Comparison of ENCODE assay signal across 8 cellular contexts in genomic region chr20:62500237-62500864, GRCh38. TPM values are rescaled to one million over a fixed set of nuclear protein-coding genes. Genes with fewer than 3 reads are reported as not detected.
DNase-seq lines count a peak whose midpoint lies in the region; ATAC-seq lines count a peak whose summit lies in the region.

No MANE protein-coding gene starts in this region.

- no peaks in the 10 kb centered on the region for H3K36me3 Mint-ChIP-seq in activated CD4-positive, alpha-beta T cell treated with anti-CD3 and anti-CD28 coated beads for 36 hours (ENCODE audit: low read depth)

- ATAC-seq in activated CD4-positive, alpha-beta T cell treated with anti-CD3 and anti-CD28 coated beads for 36 hours: peak; percentile 14

- intact Hi-C loops in activated CD4-positive, alpha-beta T cell treated with anti-CD3 and anti-CD28 coated beads for 36 hours (cut with DNase I, micrococcal nuclease): loop anchor here (1.0 to 5.0 kb wide), 10 partner anchors 117 to 508 kb away; partner anchors contain the start of genes ADRM1 (in 1 of the 2), MTG2 (in 1 of the 2), PSMA7 (in 1 of the 2) and SS18L1 (in 1 of the 2)

- POLR2A ChIA-PET in activated CD4-positive, alpha-beta T cell treated with anti-CD3 and anti-CD28 coated beads for 36 hours (lab: Charles Lee): interaction anchor here (0.6 kb wide), 2 partner anchors 117 to 383 kb away, joined by 3 to 5 read pairs; no protein-coding TSS in a partner anchor

- peaks cover 32% of the 10 kb centered on the region for H3K4me1 Mint-ChIP-seq in activated CD4-positive, alpha-beta T cell treated with anti-CD3 and anti-CD28 coated beads for 36 hours

- DNase-seq in NCI-H1436 (lab: John Stamatoyannopoulos, UW): peak; percentile 45
- no peak for DNase-seq in NCI-H1436 treated with DMSO at 0.1 percent for 48 hours (lab: John Stamatoyannopoulos, UW)
- peak; percentile 42 for DNase-seq in NCI-H2171 treated with DMSO at 0.1 percent for 48 hours (lab: John Stamatoyannopoulos, UW)
- DNase-seq in activated CD4-positive, alpha-beta T cell treated with anti-CD3 and anti-CD28 coated beads for 36 hours: peak; percentile 91
- DNase-seq in central memory CD4-positive, alpha-beta T cell: peak; percentile 60
- peak; percentile 51 for DNase-seq in kidney glomerular epithelial cell (lab: John Stamatoyannopoulos, UW)
- peak; percentile 84 for DNase-seq in stimulated activated CD4-positive, alpha-beta T cell treated with anti-CD3 and anti-CD28 coated beads, Interleukin-4, amount 100 ng/mL, for 1 hour
- no peak for DNase-seq in cerebellar nuclear complex (lab: John Stamatoyannopoulos, UW)

- H3K27ac Mint-ChIP-seq in activated CD4-positive, alpha-beta T cell treated with anti-CD3 and anti-CD28 coated beads for 36 hours: peak overlapping the region; percentile 82

- H3K4me3 Mint-ChIP-seq in activated CD4-positive, alpha-beta T cell treated with anti-CD3 and anti-CD28 coated beads for 36 hours: no peak overlapping the region

- CTCF ChIA-PET in activated CD4-positive, alpha-beta T cell treated with anti-CD3 and anti-CD28 coated beads for 36 hours (lab: Charles Lee): interaction anchor here (0.7 to 1.8 kb wide), 7 partner anchors 8 to 151 kb away, joined by 3 to 19 read pairs (median 3); no protein-coding TSS in a partner anchor

- H3K27me3 Mint-ChIP-seq in activated CD4-positive, alpha-beta T cell treated with anti-CD3 and anti-CD28 coated beads for 36 hours: peaks cover 1% of the 10 kb centered on the region

- H3K9me3 Mint-ChIP-seq in activated CD4-positive, alpha-beta T cell treated with anti-CD3 and anti-CD28 coated beads for 36 hours (ENCODE audit: low read depth): peaks cover 3% of the 10 kb centered on the region

RNA-seq across cellular contexts. Expression of gene GATA5, which starts 24.6 kb away (rescaled TPM):
- total RNA-seq in activated CD4-positive, alpha-beta T cell treated with anti-CD3 and anti-CD28 coated beads for 36 hours: not detected

Comparison
In these comparisons a context has a peak if more than half of its experiments do, and no peak if none do; other contexts are left out.
1. DNase-seq: peak in NCI-H1436 (single experiment), NCI-H2171 treated with DMSO at 0.1 percent for 48 hours (single experiment), activated CD4-positive, alpha-beta T cell treated with anti-CD3 and anti-CD28 coated beads for 36 hours (single experiment), central memory CD4-positive, alpha-beta T cell (single experiment), kidney glomerular epithelial cell (single experiment) and stimulated activated CD4-positive, alpha-beta T cell treated with anti-CD3 and anti-CD28 coated beads, Interleukin-4, amount 100 ng/mL, for 1 hour (single experiment); none in NCI-H1436 treated with DMSO at 0.1 percent for 48 hours (single experiment) and cerebellar nuclear complex (0 of 2).